ENCODE assay signal across 37 cellular contexts in genomic region chr18:39424261-39424660, GRCh38.
"Had no signal": no experiment of that assay in that cellular context is flagged by ENCODE, and none has a peak within 500 bp of the region (broad histone marks: within the 10 kb centered on the region; RNA-seq: fewer than 3 reads in every experiment).

No MANE protein-coding gene starts in this region.

- H3K36me3 ChIP-seq: brain microvascular endothelial cell, breast epithelium, WERI-Rb-1 had no signal

- H3K4me1 ChIP-seq: body of pancreas, breast epithelium had no signal

- H3K27me3 ChIP-seq: body of pancreas, brain microvascular endothelial cell, breast epithelium had no signal

- H3K4me3 Mint-ChIP-seq: activated CD4-positive, alpha-beta memory T cell treated with anti-CD3 and anti-CD28 coated beads, Interleukin-2, amount 10 ng/mL, durations not matched to agents 7 days and 5 days; activated CD4-positive, alpha-beta T cell treated with anti-CD3 and anti-CD28 coated beads for 36 hours; activated CD4-positive, alpha-beta T cell treated with anti-CD3 and anti-CD28 coated beads, Interleukin-2, amount 10 ng/mL, durations not matched to agents 7 days and 5 days; activated CD8-positive, alpha-beta memory T cell treated with anti-CD3 and anti-CD28 coated beads, Interleukin-2, amount 10 ng/mL, durations not matched to agents 7 days and 5 days; activated CD8-positive, alpha-beta T cell treated with anti-CD3 and anti-CD28 coated beads, Interleukin-2, amount 10 ng/mL, durations not matched to agents 7 days and 5 days; activated naive CD4-positive, alpha-beta T cell treated with anti-CD3 and anti-CD28 coated beads, Interleukin-2, amount 10 ng/mL, durations not matched to agents 7 days and 5 days; activated naive CD4-positive, alpha-beta T cell treated with anti-CD3 and anti-CD28 coated beads, Interleukin-2, amount 50 U/mL, for 24 hours; activated naive CD8-positive, alpha-beta T cell; activated naive CD8-positive, alpha-beta T cell treated with anti-CD3 and anti-CD28 coated beads, Interleukin-2, amount 10 ng/mL, durations not matched to agents 7 days and 5 days; activated naive CD8-positive, alpha-beta T cell treated with anti-CD3 and anti-CD28 coated beads, Interleukin-2, amount 50 U/mL, for 24 hours; activated T-cell treated with anti-CD3 and anti-CD28 coated beads, Interleukin-2, amount 50 U/mL, for 24 hours; T-helper 1 cell treated with Interleukin-12 subunit alpha and Interleukin-12 subunit beta and Interleukin-4 antibody, amounts not matched to agents 30 μg/mL and 1 μg/mL, for 36 hours; T-helper 2 cell treated with Interferon-gamma antibody and Interleukin-4, amounts not matched to agents 5 μg/mL and 100 μg/mL, for 36 hours; WTC11 had no signal

- H3K4me1 Mint-ChIP-seq: activated CD4-positive, alpha-beta memory T cell treated with anti-CD3 and anti-CD28 coated beads, Interleukin-2, amount 10 ng/mL, durations not matched to agents 7 days and 5 days; activated CD4-positive, alpha-beta T cell treated with anti-CD3 and anti-CD28 coated beads for 36 hours; activated CD4-positive, alpha-beta T cell treated with anti-CD3 and anti-CD28 coated beads, Interleukin-2, amount 10 ng/mL, durations not matched to agents 7 days and 5 days; activated CD8-positive, alpha-beta memory T cell treated with anti-CD3 and anti-CD28 coated beads, Interleukin-2, amount 10 ng/mL, durations not matched to agents 7 days and 5 days; activated naive CD4-positive, alpha-beta T cell treated with anti-CD3 and anti-CD28 coated beads, Interleukin-2, amount 10 ng/mL, durations not matched to agents 7 days and 5 days; activated naive CD4-positive, alpha-beta T cell treated with anti-CD3 and anti-CD28 coated beads, Interleukin-2, amount 50 U/mL, for 24 hours; activated naive CD8-positive, alpha-beta T cell treated with anti-CD3 and anti-CD28 coated beads, Interleukin-2, amount 10 ng/mL, durations not matched to agents 7 days and 5 days; activated naive CD8-positive, alpha-beta T cell treated with anti-CD3 and anti-CD28 coated beads, Interleukin-2, amount 50 U/mL, for 24 hours had no signal

- H3K36me3 Mint-ChIP-seq: activated CD8-positive, alpha-beta memory T cell treated with anti-CD3 and anti-CD28 coated beads, Interleukin-2, amount 10 ng/mL, durations not matched to agents 7 days and 5 days; activated naive CD4-positive, alpha-beta T cell treated with anti-CD3 and anti-CD28 coated beads, Interleukin-2, amount 10 ng/mL, durations not matched to agents 7 days and 5 days; activated naive CD4-positive, alpha-beta T cell treated with anti-CD3 and anti-CD28 coated beads, Interleukin-2, amount 50 U/mL, for 24 hours; activated naive CD8-positive, alpha-beta T cell treated with anti-CD3 and anti-CD28 coated beads, Interleukin-2, amount 10 ng/mL, durations not matched to agents 7 days and 5 days had no signal

- H3K27ac Mint-ChIP-seq: activated CD4-positive, alpha-beta memory T cell treated with anti-CD3 and anti-CD28 coated beads, Interleukin-2, amount 10 ng/mL, durations not matched to agents 7 days and 5 days; activated CD4-positive, alpha-beta T cell treated with anti-CD3 and anti-CD28 coated beads for 36 hours; activated CD4-positive, alpha-beta T cell treated with anti-CD3 and anti-CD28 coated beads, Interleukin-2, amount 10 ng/mL, durations not matched to agents 7 days and 5 days; activated CD8-positive, alpha-beta memory T cell treated with anti-CD3 and anti-CD28 coated beads, Interleukin-2, amount 10 ng/mL, durations not matched to agents 7 days and 5 days; activated CD8-positive, alpha-beta T cell treated with anti-CD3 and anti-CD28 coated beads, Interleukin-2, amount 10 ng/mL, durations not matched to agents 7 days and 5 days; activated naive CD4-positive, alpha-beta T cell treated with anti-CD3 and anti-CD28 coated beads, Interleukin-2, amount 10 ng/mL, durations not matched to agents 7 days and 5 days; activated naive CD4-positive, alpha-beta T cell treated with anti-CD3 and anti-CD28 coated beads, Interleukin-2, amount 50 U/mL, for 24 hours; activated naive CD8-positive, alpha-beta T cell; activated naive CD8-positive, alpha-beta T cell treated with anti-CD3 and anti-CD28 coated beads, Interleukin-2, amount 10 ng/mL, durations not matched to agents 7 days and 5 days; activated naive CD8-positive, alpha-beta T cell treated with anti-CD3 and anti-CD28 coated beads, Interleukin-2, amount 50 U/mL, for 24 hours; activated T-cell treated with anti-CD3 and anti-CD28 coated beads, Interleukin-2, amount 50 U/mL, for 24 hours; activated T-helper 2 cell treated with anti-CD3 and anti-CD28 coated beads, Interferon-gamma antibody, Interleukin-2, Interleukin-4, amounts not matched to agents 10 μg/mL and 5 μg/mL and 100 μg/mL, durations not matched to agents 14 hours and 24 hours and 36 hours; T-helper 1 cell treated with Interleukin-12 subunit alpha and Interleukin-12 subunit beta and Interleukin-4 antibody, amounts not matched to agents 30 μg/mL and 1 μg/mL, for 36 hours; T-helper 2 cell treated with Interferon-gamma antibody and Interleukin-4, amounts not matched to agents 5 μg/mL and 100 μg/mL, for 36 hours; WTC11 had no signal

- H3K4me3 ChIP-seq: body of pancreas, breast epithelium had no signal

- H3K9me3 ChIP-seq: body of pancreas, breast epithelium had no signal

- H3K27me3 Mint-ChIP-seq: activated CD4-positive, alpha-beta memory T cell treated with anti-CD3 and anti-CD28 coated beads, Interleukin-2, amount 10 ng/mL, durations not matched to agents 7 days and 5 days; activated CD4-positive, alpha-beta T cell treated with anti-CD3 and anti-CD28 coated beads for 36 hours; activated CD4-positive, alpha-beta T cell treated with anti-CD3 and anti-CD28 coated beads, Interleukin-2, amount 10 ng/mL, durations not matched to agents 7 days and 5 days; activated CD8-positive, alpha-beta memory T cell treated with anti-CD3 and anti-CD28 coated beads, Interleukin-2, amount 10 ng/mL, durations not matched to agents 7 days and 5 days; activated naive CD4-positive, alpha-beta T cell treated with anti-CD3 and anti-CD28 coated beads, Interleukin-2, amount 10 ng/mL, durations not matched to agents 7 days and 5 days; activated naive CD4-positive, alpha-beta T cell treated with anti-CD3 and anti-CD28 coated beads, Interleukin-2, amount 50 U/mL, for 24 hours; activated naive CD8-positive, alpha-beta T cell; activated naive CD8-positive, alpha-beta T cell treated with anti-CD3 and anti-CD28 coated beads, Interleukin-2, amount 10 ng/mL, durations not matched to agents 7 days and 5 days; activated naive CD8-positive, alpha-beta T cell treated with anti-CD3 and anti-CD28 coated beads, Interleukin-2, amount 50 U/mL, for 24 hours; activated T-cell treated with anti-CD3 and anti-CD28 coated beads, Interleukin-2, amount 50 U/mL, for 24 hours had no signal

- ATAC-seq: activated CD4-positive, alpha-beta T cell treated with anti-CD3 and anti-CD28 coated beads for 36 hours; activated CD4-positive, CD25-positive, alpha-beta regulatory T cell treated with anti-CD3 and anti-CD28 coated beads, Interleukin-2, amount 50 U/mL, for 24 hours; activated CD8-positive, alpha-beta memory T cell treated with anti-CD3 and anti-CD28 coated beads, Interleukin-2, amount 10 ng/mL, durations not matched to agents 7 days and 5 days; activated CD8-positive, alpha-beta T cell treated with anti-CD3 and anti-CD28 coated beads, Interleukin-2, amount 10 ng/mL, durations not matched to agents 7 days and 5 days; activated naive CD8-positive, alpha-beta T cell treated with anti-CD3 and anti-CD28 coated beads, Interleukin-2, amount 50 U/mL, for 24 hours; body of pancreas; WTC11 had no signal

- H3K27ac ChIP-seq: body of pancreas, brain microvascular endothelial cell, breast epithelium had no signal

- DNase-seq: activated CD4-positive, alpha-beta memory T cell treated with anti-CD3 and anti-CD28 coated beads, Interleukin-2, amount 10 ng/mL, durations not matched to agents 7 days and 5 days; activated CD4-positive, alpha-beta T cell treated with anti-CD3 and anti-CD28 coated beads for 1 hour; activated CD4-positive, alpha-beta T cell treated with anti-CD3 and anti-CD28 coated beads for 36 hours; activated CD4-positive, alpha-beta T cell treated with anti-CD3 and anti-CD28 coated beads for 48 hours; activated CD4-positive, alpha-beta T cell treated with anti-CD3 and anti-CD28 coated beads, Interleukin-2, amount 10 ng/mL, durations not matched to agents 7 days and 5 days; activated CD4-positive, alpha-beta T cell treated with anti-CD3 and anti-CD28 coated beads, Interleukin-2, amount 50 U/mL, for 48 hours; activated CD4-positive, CD25-positive, alpha-beta regulatory T cell; activated CD8-positive, alpha-beta memory T cell treated with anti-CD3 and anti-CD28 coated beads for 24 hours; activated CD8-positive, alpha-beta memory T cell treated with anti-CD3 and anti-CD28 coated beads, Interleukin-2, amount 10 ng/mL, durations not matched to agents 7 days and 5 days; activated CD8-positive, alpha-beta memory T cell treated with anti-CD3 and anti-CD28 coated beads, Interleukin-2, amount 50 U/mL, for 48 hours; activated CD8-positive, alpha-beta T cell treated with anti-CD3 and anti-CD28 coated beads, Interleukin-2, amount 10 ng/mL, durations not matched to agents 7 days and 5 days; activated effector memory CD4-positive, alpha-beta T cell treated with Interleukin-2 at 50 U/mL for 16 hours; activated gamma-delta T cell; activated naive CD4-positive, alpha-beta T cell treated with anti-CD3 and anti-CD28 coated beads, Interleukin-2, amount 10 ng/mL, durations not matched to agents 7 days and 5 days; activated naive CD4-positive, alpha-beta T cell treated with Interleukin-2 at 50 U/mL for 16 hours; activated naive CD8-positive, alpha-beta T cell treated with anti-CD3 and anti-CD28 coated beads, Interleukin-2, amount 10 ng/mL, durations not matched to agents 7 days and 5 days; activated naive CD8-positive, alpha-beta T cell treated with anti-CD3 and anti-CD28 coated beads, Interleukin-2, amount 50 U/mL, for 24 hours; activated T-cell treated with anti-CD3 and anti-CD28 coated beads, Interleukin-2, amount 50 U/mL, for 24 hours; activated T-cell treated with anti-CD3 and anti-CD28 coated beads, Interleukin-2, amount 50 U/mL, for 48 hours; amygdala; aorta; body of pancreas; brain microvascular endothelial cell; central memory CD4-positive, alpha-beta T cell; SW 1271; T-helper 1 cell; T-helper 2 cell; T-helper 9 cell; WERI-Rb-1 had no signal
